Comparison of ENCODE assay signal across 25 cellular contexts in the genomic region with DNA sequence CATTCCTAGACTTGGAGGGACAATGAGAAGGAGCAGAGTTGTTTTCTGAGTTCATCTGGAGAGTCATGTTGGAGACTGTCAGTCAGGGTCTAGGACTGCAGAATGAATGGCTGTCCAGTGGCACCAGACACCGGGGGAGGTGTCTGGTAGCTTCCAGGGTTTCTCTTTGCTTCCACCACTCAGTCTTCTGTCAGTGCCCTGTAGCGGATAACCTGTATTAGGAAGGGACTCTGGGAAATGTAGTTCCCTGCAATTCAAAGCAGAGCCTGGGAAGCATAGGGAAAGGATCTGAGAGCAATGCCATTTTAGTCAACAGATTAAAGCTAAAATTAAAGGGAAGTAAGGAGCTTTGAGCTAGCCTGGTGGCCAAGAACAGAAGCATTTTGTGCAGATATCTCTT.
"Had no signal": no experiment of that assay in that cellular context is flagged by ENCODE, and none has a peak within 500 bp of the region (broad histone marks: within the 10 kb centered on the region; RNA-seq: fewer than 3 reads in every experiment).

No MANE protein-coding gene starts in this region.

- H3K36me3 ChIP-seq: esophagus muscularis mucosa, gastrocnemius medialis, heart right ventricle, left lung, lower lobe of right lung, pancreas, tibial artery, upper lobe of left lung, uterus had no signal

- DNase-seq: effector memory CD8-positive, alpha-beta T cell; gastrocnemius medialis; heart right ventricle; hypothalamus; left lung; lower lobe of right lung; midbrain; occipital lobe; pancreas; right cardiac atrium; stimulated activated CD4-positive, alpha-beta T cell treated with anti-CD3 and anti-CD28 coated beads, Interleukin-4, amount 100 ng/mL, for 1 hour; stimulated activated CD8-positive, alpha-beta memory T cell treated with anti-CD3 and anti-CD28 coated beads, Interleukin-4, amount 100 ng/mL, for 48 hours; tibial artery; upper lobe of left lung; uterus had no signal

- H3K27ac ChIP-seq: epithelial cell of prostate, esophagus muscularis mucosa, gastrocnemius medialis, heart right ventricle, left lung, lower lobe of right lung, pancreas, tibial artery, upper lobe of left lung, uterus had no signal

- H3K4me1 Mint-ChIP-seq: memory B cell; stimulated activated memory B cell treated with anti-CD40 and anti-IgM and Interleukin-4, amounts not matched to agents 10 μg/mL and 1 μg/mL and 100 μg/mL, for 72 hours had no signal

- FAIRE-seq: colon, pancreas had no signal

- H3K9me3 Mint-ChIP-seq: dendritic cell treated with granulocyte-macrophage colony-stimulating factor and Interleukin-4, amounts not matched to agents 40 ng/mL and 50 ng/mL, for 4 days; memory B cell; stimulated activated memory B cell treated with anti-CD40 and anti-IgM and Interleukin-4, amounts not matched to agents 10 μg/mL and 1 μg/mL and 100 μg/mL, for 72 hours; stimulated activated naive CD8-positive, alpha-beta T cell treated with anti-CD3 and anti-CD28 coated beads, Interleukin-15, Interleukin-2, amounts not matched to agents 100 ng/mL and 50 ng/mL, for 24 hours had no signal

- H3K36me3 Mint-ChIP-seq: memory B cell; natural killer cell treated with Interleukin-12 subunit alpha and Interleukin-12 subunit beta and Interleukin-15 and Interleukin-18, amount 100 ng/mL, for 72 hours; stimulated activated memory B cell treated with anti-CD40 and anti-IgM and Interleukin-4, amounts not matched to agents 10 μg/mL and 1 μg/mL and 100 μg/mL, for 72 hours had no signal

- H3K27me3 Mint-ChIP-seq: dendritic cell treated with granulocyte-macrophage colony-stimulating factor and Interleukin-4, amounts not matched to agents 40 ng/mL and 50 ng/mL, for 4 days; effector memory CD8-positive, alpha-beta T cell; memory B cell; natural killer cell treated with Interleukin-12 subunit alpha and Interleukin-12 subunit beta and Interleukin-15 and Interleukin-18, amount 100 ng/mL, for 72 hours; stimulated activated memory B cell treated with anti-CD40 and anti-IgM and Interleukin-4, amounts not matched to agents 10 μg/mL and 1 μg/mL and 100 μg/mL, for 72 hours had no signal

- H3K4me3 Mint-ChIP-seq: dendritic cell treated with granulocyte-macrophage colony-stimulating factor and Interleukin-4, amounts not matched to agents 40 ng/mL and 50 ng/mL, for 4 days; effector memory CD8-positive, alpha-beta T cell; memory B cell; natural killer cell treated with Interleukin-12 subunit alpha and Interleukin-12 subunit beta and Interleukin-15 and Interleukin-18, amount 100 ng/mL, for 72 hours; stimulated activated memory B cell treated with anti-CD40 and anti-IgM and Interleukin-4, amounts not matched to agents 10 μg/mL and 1 μg/mL and 100 μg/mL, for 72 hours; stimulated activated naive CD8-positive, alpha-beta T cell treated with anti-CD3 and anti-CD28 coated beads, Interleukin-15, Interleukin-2, amounts not matched to agents 100 ng/mL and 50 ng/mL, for 24 hours had no signal

- H3K4me1 ChIP-seq: esophagus muscularis mucosa, gastrocnemius medialis, heart right ventricle, left lung, lower lobe of right lung, pancreas, tibial artery, upper lobe of left lung, uterus had no signal

- H3K9me3 ChIP-seq: esophagus muscularis mucosa, gastrocnemius medialis, heart right ventricle, left lung, lower lobe of right lung, pancreas, tibial artery, upper lobe of left lung, uterus had no signal

- H3K27ac Mint-ChIP-seq: dendritic cell treated with granulocyte-macrophage colony-stimulating factor and Interleukin-4, amounts not matched to agents 40 ng/mL and 50 ng/mL, for 4 days; effector memory CD8-positive, alpha-beta T cell; memory B cell; natural killer cell treated with Interleukin-12 subunit alpha and Interleukin-12 subunit beta and Interleukin-15 and Interleukin-18, amount 100 ng/mL, for 72 hours; progenitor cell of endocrine pancreas; stimulated activated memory B cell treated with anti-CD40 and anti-IgM and Interleukin-4, amounts not matched to agents 10 μg/mL and 1 μg/mL and 100 μg/mL, for 72 hours; stimulated activated naive CD8-positive, alpha-beta T cell treated with anti-CD3 and anti-CD28 coated beads, Interleukin-15, Interleukin-2, amounts not matched to agents 100 ng/mL and 50 ng/mL, for 24 hours had no signal

- H3K4me3 ChIP-seq: esophagus muscularis mucosa, gastrocnemius medialis, heart right ventricle, left lung, lower lobe of right lung, pancreas, smooth muscle cell, tibial artery, upper lobe of left lung, uterus had no signal
